In the genomic region with DNA sequence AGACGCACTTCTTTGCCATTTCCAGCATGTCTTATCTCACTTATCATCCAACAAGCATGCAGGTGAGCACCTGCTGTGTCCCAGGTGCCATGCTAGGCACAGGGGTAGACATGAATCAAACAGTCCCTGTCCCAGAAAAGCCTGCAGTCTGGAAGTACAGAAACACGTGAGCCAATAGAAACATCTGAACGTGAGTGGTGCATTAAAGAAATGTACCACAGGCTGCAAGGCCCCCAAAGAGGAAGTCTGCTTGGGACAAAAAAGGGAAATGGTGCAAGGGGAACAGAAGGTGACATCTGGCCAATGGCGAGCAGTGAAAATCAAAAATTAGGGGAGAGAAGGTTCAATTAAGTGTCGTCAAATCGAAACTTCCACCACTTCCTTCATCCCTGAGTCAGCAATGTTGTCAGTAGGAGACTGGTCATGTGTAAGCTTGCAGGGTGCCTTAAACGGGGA, we compare ENCODE assay signal across 10 cellular contexts. TPM values are rescaled to one million over a fixed set of nuclear protein-coding genes. Genes with fewer than 3 reads are reported as not detected.
DNase-seq lines count a peak whose midpoint lies in the region; ATAC-seq and TF ChIP-seq lines count a peak whose summit lies in the region.
"Had no signal": no experiment of that assay in that cellular context is flagged by ENCODE, and none has a peak within 500 bp of the region (broad histone marks: within the 10 kb centered on the region; RNA-seq: fewer than 3 reads in every experiment).

No MANE protein-coding gene starts in this region.

- CTCF ChIA-PET in activated CD4-positive, alpha-beta T cell treated with anti-CD3 and anti-CD28 coated beads for 36 hours (lab: Charles Lee) = interaction anchor here (0.8 to 2.1 kb wide), 9 partner anchors 12 to 449 kb away, joined by 3 to 11 read pairs (median 4); no protein-coding TSS in a partner anchor

- POLR2A ChIA-PET in activated CD4-positive, alpha-beta T cell treated with anti-CD3 and anti-CD28 coated beads for 36 hours (lab: Charles Lee) = no interaction called here

- H3K9me3 ChIP-seq in GM23248 (ENCODE audit: low read depth) = no peaks in the 10 kb centered on the region

- intact Hi-C loops in activated CD4-positive, alpha-beta T cell treated with anti-CD3 and anti-CD28 coated beads for 36 hours (cut with DNase I, micrococcal nuclease) = loop anchor here (1.0 to 2.0 kb wide), 5 partner anchors 97 to 468 kb away; no protein-coding TSS in a partner anchor

- H2AFZ ChIP-seq in GM23248 = no peak overlapping the region

- H3K4me3 ChIP-seq in GM23248 (no peak overlapping the region), brain microvascular endothelial cell (ENCODE audit: low read depth, low read length) (no peak overlapping the region)

- H3K9me3 Mint-ChIP-seq in memory B cell = no peaks in the 10 kb centered on the region
- H3K9me3 Mint-ChIP-seq in activated CD4-positive, alpha-beta T cell treated with anti-CD3 and anti-CD28 coated beads for 36 hours (ENCODE audit: low read depth) = no peaks in the 10 kb centered on the region

- H3K36me3 Mint-ChIP-seq in memory B cell = no peaks in the 10 kb centered on the region
- H3K36me3 Mint-ChIP-seq in activated CD4-positive, alpha-beta T cell treated with anti-CD3 and anti-CD28 coated beads for 36 hours (ENCODE audit: low read depth) = no peaks in the 10 kb centered on the region

- no peaks in the 10 kb centered on the region for H3K4me1 ChIP-seq in GM23248 (ENCODE audit: insufficient read depth)

- peak overlapping the region; percentile 57 for H3K27ac Mint-ChIP-seq in memory B cell
- no peak overlapping the region for H3K27ac Mint-ChIP-seq in activated CD4-positive, alpha-beta T cell treated with anti-CD3 and anti-CD28 coated beads for 36 hours

- no peaks in the 10 kb centered on the region for H3K9me2 ChIP-seq in GM23248 (ENCODE audit: insufficient read depth)

- 39 to 42% methylated on average over 7 of the region's 7 CpGs for WGBS in GM23248 (ENCODE audit: low coverage in 1 of 2, low lambda C conversion rate in 2 of 2, missing lambda C conversion rate in 2 of 2), 2 experiments

- peak; percentile 27 for DNase-seq in GM13976 (ENCODE audit: low spot score)
- DNase-seq in SIG-M5 (lab: John Stamatoyannopoulos, UW) = peak; percentile 88
- peak in 1 of 2 donors; percentile 25 for DNase-seq in memory B cell (ENCODE audit: low spot score in 2 of 2)
- DNase-seq in GM23248 = no peak
- DNase-seq in brain microvascular endothelial cell = no peak
- DNase-seq in activated CD4-positive, alpha-beta T cell treated with anti-CD3 and anti-CD28 coated beads for 36 hours = no peak
- no peak for DNase-seq in cerebellar cortex (ENCODE audit: low spot score)

- no peaks in the 10 kb centered on the region for H3K36me3 ChIP-seq in GM23248 (ENCODE audit: low read depth)
- no peaks in the 10 kb centered on the region for H3K36me3 ChIP-seq in brain microvascular endothelial cell (replicated peaks)

- H3K27me3 ChIP-seq in GM23248 (replicated peaks; ENCODE audit: insufficient read depth) (no peaks in the 10 kb centered on the region), brain microvascular endothelial cell (replicated peaks) (no peaks in the 10 kb centered on the region)

- in situ Hi-C loops in GM13976 (cut with MboI; ENCODE audit: low sequenced_read_pairs, unreplicated experiment) (no loop called here), GM23248 (cut with MboI) (no loop called here), brain microvascular endothelial cell (cut with HindIII; ENCODE audit: low pct_ligation_motif_present, low sequenced_read_pairs) (no loop called here)

- peaks cover 19% of the 10 kb centered on the region for H3K4me1 Mint-ChIP-seq in memory B cell
- H3K4me1 Mint-ChIP-seq in activated CD4-positive, alpha-beta T cell treated with anti-CD3 and anti-CD28 coated beads for 36 hours = peaks cover 2% of the 10 kb centered on the region

- H3F3A ChIP-seq in GM23248 (ENCODE audit: insufficient read depth) = no peaks in the 10 kb centered on the region

- no peaks in the 10 kb centered on the region for H4K20me1 ChIP-seq in GM23248 (ENCODE audit: insufficient read depth)

- no peaks in the 10 kb centered on the region for H3K79me2 ChIP-seq in GM23248 (ENCODE audit: insufficient read depth)

- H3K4me2 ChIP-seq in GM23248 (ENCODE audit: unreplicated experiment) = no peak overlapping the region

- H3K27me3 Mint-ChIP-seq in memory B cell = peaks cover 2% of the 10 kb centered on the region
- H3K27me3 Mint-ChIP-seq in activated CD4-positive, alpha-beta T cell treated with anti-CD3 and anti-CD28 coated beads for 36 hours = no peaks in the 10 kb centered on the region

- ATAC-seq in HG02798 (IDR thresholded peaks at IDR 0.05; ENCODE audit: poor library complexity, unreplicated experiment) (peak; percentile 28), memory B cell (ENCODE audit: low read depth) (peak; percentile 68)
- ATAC-seq in activated CD4-positive, alpha-beta T cell treated with anti-CD3 and anti-CD28 coated beads for 36 hours = no peak

- no peak overlapping the region for H3K9ac ChIP-seq in GM23248

- H3K27ac ChIP-seq in GM23248 (no peak overlapping the region), brain microvascular endothelial cell (no peak overlapping the region)

- peak overlapping the region; percentile 43 for H3K4me3 Mint-ChIP-seq in memory B cell
- no peak overlapping the region for H3K4me3 Mint-ChIP-seq in activated CD4-positive, alpha-beta T cell treated with anti-CD3 and anti-CD28 coated beads for 36 hours

- TF ChIP-seq CTCF in GM13976 (IDR thresholded peaks at IDR 0.05; ENCODE audit: borderline replicate concordance, control extremely low read depth, extremely low read depth, insufficient read depth, missing control alignments) (no peak), brain microvascular endothelial cell (IDR thresholded peaks at IDR 0.05; ENCODE audit: low read depth, low read length, missing control alignments) (no peak)

RNA-seq across cellular contexts. Expression of gene TMEM247, which starts 17.6 kb away (rescaled TPM):
- not detected in 2 replicates for total RNA-seq in GM23248 (2014; rRNA removed; shearing (Covaris generic))
- not detected in 2 replicates for polyA plus RNA-seq in GM23248 (2016; fragmentation: Nextera tagmentation; extraction: Ambion mirVana)
- not detected for total RNA-seq in activated CD4-positive, alpha-beta T cell treated with anti-CD3 and anti-CD28 coated beads for 36 hours
- total RNA-seq: frontal cortex, NCI-H460 had no signal

Comparison
In these comparisons a context has a peak if more than half of its experiments do, and no peak if none do; other contexts are left out.
1. DNase-seq: peak in GM13976 (single experiment) and SIG-M5 (single experiment); none in GM23248 (single experiment), brain microvascular endothelial cell (single experiment), activated CD4-positive, alpha-beta T cell treated with anti-CD3 and anti-CD28 coated beads for 36 hours (single experiment) and cerebellar cortex (single experiment).